8 cellular contexts compared by ENCODE assay signal in the genomic region with DNA sequence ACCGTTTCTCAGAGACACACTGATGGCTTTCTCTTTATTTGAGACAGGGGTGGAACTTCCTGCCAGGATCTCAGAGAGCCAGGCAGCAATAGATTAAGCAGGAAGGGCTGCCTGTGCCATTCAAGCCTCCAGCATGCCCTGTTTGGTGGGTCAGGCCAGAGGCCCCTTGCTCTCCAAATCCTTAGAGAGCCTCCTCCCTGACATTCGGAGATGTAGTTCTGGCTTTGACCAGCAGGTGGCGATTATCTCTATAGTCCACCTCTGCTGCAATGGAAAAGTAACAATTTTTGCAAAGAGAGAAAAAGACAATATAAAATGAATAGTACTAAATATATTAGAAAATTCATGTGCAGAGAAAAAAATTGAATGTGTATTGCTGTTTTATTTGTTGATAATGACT.
A peak's percentile ranks its signal among the peaks of the same experiment; 100 is the strongest.
DNase-seq lines count a peak whose midpoint lies in the region; ATAC-seq and TF ChIP-seq lines count a peak whose summit lies in the region.

No MANE protein-coding gene starts in this region.

- H3K27me3 ChIP-seq in lung (ENCODE audit: control insufficient read depth, insufficient read depth): no peaks in the 10 kb centered on the region

- H3K27ac ChIP-seq in lung (ENCODE audit: low read depth in 1 of 2, low read length in 1 of 2): no peak overlapping the region

- H3K4me3 Mint-ChIP-seq in T-helper 2 cell treated with Interferon-gamma antibody and Interleukin-4, amounts not matched to agents 5 μg/mL and 100 μg/mL, for 36 hours: no peak overlapping the region

- no peaks in the 10 kb centered on the region for H3K9me3 ChIP-seq in lung (ENCODE audit: control insufficient read depth in 2 of 2, insufficient read depth in 1 of 2, low read length in 1 of 2)

- no peak for ATAC-seq in lung (ENCODE audit: insufficient read depth, low FRiP score)
- ATAC-seq in HG03469 (IDR thresholded peaks at IDR 0.05; ENCODE audit: unreplicated experiment): no peak

- H3K27ac Mint-ChIP-seq in T-helper 2 cell treated with Interferon-gamma antibody and Interleukin-4, amounts not matched to agents 5 μg/mL and 100 μg/mL, for 36 hours: no peak overlapping the region

- peak; percentile 43 for TF ChIP-seq CTCF in lung (IDR thresholded peaks at IDR 0.05; ENCODE audit: control extremely low read depth, extremely low read depth)

- peak; percentile 36 for DNase-seq in activated CD4-positive, CD25-positive, alpha-beta regulatory T cell treated with anti-CD3 and anti-CD28 coated beads, Interleukin-2, amount 50 U/mL, for 16 hours (ENCODE audit: low read depth, low spot score)
- DNase-seq in activated CD4-positive, CD25-positive, alpha-beta regulatory T cell (lab: John Stamatoyannopoulos, UW): no peak
- DNase-seq in T-helper 2 cell treated with Interferon-gamma antibody and Interleukin-4, amounts not matched to agents 5 μg/mL and 100 μg/mL, for 36 hours (ENCODE audit: low spot score): peak; percentile 10
- DNase-seq in cerebellar cortex (ENCODE audit: low spot score) (peak; percentile 42), lung (ENCODE audit: low spot score) (peak; percentile 62), SKM-1 treated with dmso at 0.1 percent for 144 hours (lab: John Stamatoyannopoulos, UW; ENCODE audit: unreplicated experiment) (no peak)
- peak; percentile 10 to 36 for DNase-seq in stimulated activated CD8-positive, alpha-beta memory T cell treated with anti-CD3 and anti-CD28 coated beads, Interleukin-15, amount 100 ng/mL, for 48 hours (ENCODE audit: low read depth in 2 of 2)

- no peaks in the 10 kb centered on the region for H3K27me3 Mint-ChIP-seq in T-helper 2 cell treated with Interferon-gamma antibody and Interleukin-4, amounts not matched to agents 5 μg/mL and 100 μg/mL, for 36 hours (ENCODE audit: low read depth)

- H3K4me1 Mint-ChIP-seq in T-helper 2 cell treated with Interferon-gamma antibody and Interleukin-4, amounts not matched to agents 5 μg/mL and 100 μg/mL, for 36 hours (ENCODE audit: low read depth): no peaks in the 10 kb centered on the region

- no peaks in the 10 kb centered on the region for H3K36me3 Mint-ChIP-seq in T-helper 2 cell treated with Interferon-gamma antibody and Interleukin-4, amounts not matched to agents 5 μg/mL and 100 μg/mL, for 36 hours (ENCODE audit: low read depth)

- H3K36me3 ChIP-seq in lung (ENCODE audit: control insufficient read depth in 2 of 2, insufficient read depth in 2 of 2, low read length in 2 of 2): no peaks in the 10 kb centered on the region

- 25 to 29% methylated on average over 3 of the region's 3 CpGs for WGBS in lung, 2 donors

- no peaks in the 10 kb centered on the region for H3K9me3 Mint-ChIP-seq in T-helper 2 cell treated with Interferon-gamma antibody and Interleukin-4, amounts not matched to agents 5 μg/mL and 100 μg/mL, for 36 hours

- no peak overlapping the region for H3K4me3 ChIP-seq in lung

- H3K4me1 ChIP-seq in lung (ENCODE audit: control insufficient read depth in 2 of 2, insufficient read depth in 2 of 2, low read length in 2 of 2): no peaks in the 10 kb centered on the region

Comparison
In these comparisons a context has a peak if more than half of its experiments do, and no peak if none do; other contexts are left out.
1. DNase-seq: peak in activated CD4-positive, CD25-positive, alpha-beta regulatory T cell treated with anti-CD3 and anti-CD28 coated beads, Interleukin-2, amount 50 U/mL, for 16 hours (single experiment), T-helper 2 cell treated with Interferon-gamma antibody and Interleukin-4, amounts not matched to agents 5 μg/mL and 100 μg/mL, for 36 hours (single experiment), cerebellar cortex (single experiment), lung (single experiment) and stimulated activated CD8-positive, alpha-beta memory T cell treated with anti-CD3 and anti-CD28 coated beads, Interleukin-15, amount 100 ng/mL, for 48 hours (2 of 2); none in activated CD4-positive, CD25-positive, alpha-beta regulatory T cell (0 of 4) and SKM-1 treated with dmso at 0.1 percent for 144 hours (single experiment).